In genomic region chr16:11909653-11910551, GRCh38 we compare ENCODE assay signal across 11 cellular contexts. TPM values are rescaled to one million over a fixed set of nuclear protein-coding genes. Genes with fewer than 3 reads are reported as not detected.
A peak's percentile ranks its signal among the peaks of the same experiment; 100 is the strongest.
DNase-seq lines count a peak whose midpoint lies in the region; ATAC-seq and TF ChIP-seq lines count a peak whose summit lies in the region.
"Had no signal": no experiment of that assay in that cellular context is flagged by ENCODE, and none has a peak within 500 bp of the region (broad histone marks: within the 10 kb centered on the region; RNA-seq: fewer than 3 reads in every experiment).

No MANE protein-coding gene starts in this region.

- TF ChIP-seq CTCF in cardiac muscle cell (IDR thresholded peaks at IDR 0.05; ENCODE audit: low read depth, low read length) (no peak), fibroblast of villous mesenchyme (IDR thresholded peaks at IDR 0.05; ENCODE audit: insufficient read depth, low read depth, low read length) (no peak), type B pancreatic cell (conservative IDR thresholded peaks at IDR 0.05) (no peak)

- peaks cover 14% of the 10 kb centered on the region for H3K36me3 Mint-ChIP-seq in T-cell
- H3K36me3 Mint-ChIP-seq in type B pancreatic cell, result peaks cover 11% of the 10 kb centered on the region

- peak overlapping the region in 2 of 3 donors; percentile 11 to 34 for H3K4me3 Mint-ChIP-seq in T-cell
- H3K4me3 Mint-ChIP-seq in type B pancreatic cell, result peak overlapping the region; percentile 37

- H3K9me3 ChIP-seq in cardiac muscle cell (ENCODE audit: low read depth) (no peaks in the 10 kb centered on the region), right cardiac atrium (ENCODE audit: control insufficient read depth, low read length) (no peaks in the 10 kb centered on the region)

- CTCF ChIA-PET in T-cell (lab: Charles Lee), result no interaction called here

- ATAC-seq in right cardiac atrium (no peak), T-cell (replicated peaks in 1 of 4) (no peak)

- H3K4me3 ChIP-seq in cardiac muscle cell (no peak overlapping the region), right cardiac atrium (ENCODE audit: low read length) (no peak overlapping the region), fibroblast of villous mesenchyme (ENCODE audit: low read depth, low read length) (peak overlapping the region; percentile 22)

- DNase-seq in cardiac muscle cell (ENCODE audit: low read depth in 1 of 2, low spot score in 1 of 2), result peak in 1 of 2 donors; percentile 2
- DNase-seq in right cardiac atrium, result no peak
- DNase-seq in T-cell, result no peak
- DNase-seq in fibroblast of villous mesenchyme (ENCODE audit: low read depth), result peak; percentile 92
- DNase-seq in type B pancreatic cell (ENCODE audit: extremely low spot score, unreplicated experiment), result no peak
- DNase-seq in activated CD8-positive, alpha-beta memory T cell treated with anti-CD3 and anti-CD28 coated beads for 24 hours, result no peak
- DNase-seq in HT-29 (ENCODE audit: low spot score), result no peak
- no peak for DNase-seq in NCI-H1417 (lab: John Stamatoyannopoulos, UW)
- DNase-seq: activated CD4-positive, alpha-beta T cell treated with anti-CD3 and anti-CD28 coated beads for 48 hours; NCI-H2029; small intestine had no signal

- POLR2A ChIA-PET in T-cell (lab: Charles Lee), result interaction anchor here (0.6 to 0.7 kb wide), 4 partner anchors 42 to 125 kb away, joined by 3 to 7 read pairs (median 4); no protein-coding TSS in a partner anchor

- H3K9me3 Mint-ChIP-seq in T-cell (no peaks in the 10 kb centered on the region), type B pancreatic cell (no peaks in the 10 kb centered on the region)

- H3K27me3 ChIP-seq in cardiac muscle cell, result no peaks in the 10 kb centered on the region
- no peaks in the 10 kb centered on the region for H3K27me3 ChIP-seq in right cardiac atrium (ENCODE audit: control insufficient read depth, insufficient read depth)

- H3K27ac Mint-ChIP-seq in T-cell (peak overlapping the region in 1 of 2 donors; percentile 49), type B pancreatic cell (peak overlapping the region; percentile 40)

- no peaks in the 10 kb centered on the region for H3K36me3 ChIP-seq in cardiac muscle cell

- H3K27me3 Mint-ChIP-seq in T-cell (no peaks in the 10 kb centered on the region), type B pancreatic cell (no peaks in the 10 kb centered on the region)

- H3K4me1 ChIP-seq in cardiac muscle cell (ENCODE audit: low read depth), result peaks cover 21% of the 10 kb centered on the region
- H3K4me1 ChIP-seq in right cardiac atrium (ENCODE audit: control insufficient read depth, insufficient read depth, low read length), result peaks cover 9% of the 10 kb centered on the region

- peaks cover 65 to 78% (median 75%) of the 10 kb centered on the region in 3 donors for H3K4me1 Mint-ChIP-seq in T-cell
- peaks cover 38% of the 10 kb centered on the region for H3K4me1 Mint-ChIP-seq in type B pancreatic cell (ENCODE audit: unreplicated experiment)

- WGBS in right cardiac atrium, result 70% methylated on average over 18 of the region's 18 CpGs

- peak overlapping the region; percentile 45 for H3K27ac ChIP-seq in cardiac muscle cell
- no peak overlapping the region for H3K27ac ChIP-seq in right cardiac atrium (ENCODE audit: low read length)

- intact Hi-C loops in right cardiac atrium (cut with DNase I), result loop anchor here in 1 of 4 donors (10.0 kb wide), 1 partner anchor 165 kb away; the partner anchor contains the start of gene TXNDC11

RNA-seq across cellular contexts. Expression of gene GSPT1, which starts 5.9 kb away (rescaled TPM):
- total RNA-seq in cardiac muscle cell (42.1 and 64.6 TPM in 2 replicates), right cardiac atrium (100 to 1,000 TPM in 1 of 4 donors, 10 to 100 TPM in 3; 89.1 to 105 (median 96.2) TPM), T-cell (100 to 1,000 TPM in 2 of 5 donors, 10 to 100 TPM in 3; 84.2 to 166 (median 92.5) TPM), fibroblast of villous mesenchyme (104 and 170 TPM in 2 replicates), type B pancreatic cell (ENCODE audit: low replicate concordance) (99.1 and 101 TPM in 2 replicates)
- polyA plus RNA-seq in cardiac muscle cell (101 and 163 TPM in 2 replicates), right cardiac atrium (41.6 TPM)
- 59.4 and 65.6 TPM in 2 replicates for total RNA-seq in HT-29 (2014; rRNA removed; shearing (Covaris generic))

RNA-seq across cellular contexts. Expression of gene NPIPB2, which starts 31.9 kb away (rescaled TPM):
- 3.5 and 4.8 TPM in 2 replicates for total RNA-seq in cardiac muscle cell
- polyA plus RNA-seq in cardiac muscle cell, result 11.3 and 13.0 TPM in 2 replicates
- total RNA-seq in right cardiac atrium, result 1 to 10 TPM; 2.4 to 6.8 (median 5.6) TPM
- polyA plus RNA-seq in right cardiac atrium, result 6.3 TPM
- 10 to 100 TPM; 14.6 to 23.1 (median 19.5) TPM for total RNA-seq in T-cell
- 2.2 and 2.3 TPM in 2 replicates for total RNA-seq in fibroblast of villous mesenchyme
- total RNA-seq in type B pancreatic cell (ENCODE audit: low replicate concordance), result 7.5 and 13.4 TPM in 2 replicates
- 0.60 and 1.1 TPM in 2 replicates for total RNA-seq in HT-29 (2014; rRNA removed; shearing (Covaris generic))

RNA-seq across cellular contexts. Expression of gene TNFRSF17, which starts 55.1 kb away (rescaled TPM):
- total RNA-seq in cardiac muscle cell, result not detected in 2 replicates
- 0.55 TPM in 1 of 2 replicates, not detected in the other for polyA plus RNA-seq in cardiac muscle cell
- under 1 TPM in 1 of 4 donors, not detected in 3; 0.38 TPM for total RNA-seq in right cardiac atrium
- not detected for polyA plus RNA-seq in right cardiac atrium
- total RNA-seq in T-cell, result 1 to 10 TPM in 2 of 5 donors, under 1 TPM in 3; 0.41 to 1.4 (median 0.82) TPM
- not detected in 2 replicates for total RNA-seq in fibroblast of villous mesenchyme
- total RNA-seq in type B pancreatic cell (ENCODE audit: low replicate concordance), result not detected in 2 replicates
- total RNA-seq in HT-29 (2014; rRNA removed; shearing (Covaris generic)), result not detected in 2 replicates

RNA-seq across cellular contexts. Expression of gene RSL1D1, which starts 58.6 kb away (rescaled TPM):
- total RNA-seq in cardiac muscle cell (53.7 and 153 TPM in 2 replicates), right cardiac atrium (100 to 1,000 TPM; 103 to 114 (median 109) TPM), T-cell (100 to 1,000 TPM; 165 to 205 (median 180) TPM), fibroblast of villous mesenchyme (57.7 and 117 TPM in 2 replicates), type B pancreatic cell (ENCODE audit: low replicate concordance) (150 and 184 TPM in 2 replicates)
- polyA plus RNA-seq in cardiac muscle cell (144 and 194 TPM in 2 replicates), right cardiac atrium (46.8 TPM)
- total RNA-seq in HT-29 (2014; rRNA removed; shearing (Covaris generic)), result 44.6 and 47.1 TPM in 2 replicates
